10 cellular contexts compared by ENCODE assay signal in genomic region chr1:200039849-200040479, GRCh38. TPM values are rescaled to one million over a fixed set of nuclear protein-coding genes. Genes with fewer than 3 reads are reported as not detected.
A peak's percentile ranks its signal among the peaks of the same experiment; 100 is the strongest.
DNase-seq lines count a peak whose midpoint lies in the region; ATAC-seq and TF ChIP-seq lines count a peak whose summit lies in the region.
"Had no signal": no experiment of that assay in that cellular context is flagged by ENCODE, and none has a peak within 500 bp of the region (broad histone marks: within the 10 kb centered on the region; RNA-seq: fewer than 3 reads in every experiment).

No MANE protein-coding gene starts in this region.

- H3K27ac ChIP-seq in right lobe of liver = peak overlapping the region; percentile 83 to 98 (median 97)
- peak overlapping the region in 2 of 4 donors; percentile 56 to 68 for H3K27ac ChIP-seq in tibial nerve

- no peaks in the 10 kb centered on the region for H3K9me3 Mint-ChIP-seq in activated CD8-positive, alpha-beta memory T cell treated with anti-CD3 and anti-CD28 coated beads, Interleukin-2, amount 10 ng/mL, durations not matched to agents 7 days and 5 days (ENCODE audit: low read depth)
- H3K9me3 Mint-ChIP-seq in activated naive CD8-positive, alpha-beta T cell treated with anti-CD3 and anti-CD28 coated beads, Interleukin-2, amount 10 ng/mL, durations not matched to agents 7 days and 5 days = no peaks in the 10 kb centered on the region
- no peaks in the 10 kb centered on the region for H3K9me3 Mint-ChIP-seq in activated T-helper 1 cell treated with anti-CD3 and anti-CD28 coated beads, Interleukin-12 subunit alpha, Interleukin-12 subunit beta, Interleukin-2, Interleukin-4 antibody, amounts not matched to agents 30 ng/mL and 10 ng/mL and 1 ng/mL, durations not matched to agents 14 hours and 24 hours and 36 hours

- no peak for ATAC-seq in activated CD8-positive, alpha-beta memory T cell treated with anti-CD3 and anti-CD28 coated beads, Interleukin-2, amount 10 ng/mL, durations not matched to agents 7 days and 5 days
- ATAC-seq in activated naive CD8-positive, alpha-beta T cell treated with anti-CD3 and anti-CD28 coated beads, Interleukin-2, amount 10 ng/mL, durations not matched to agents 7 days and 5 days (ENCODE audit: low read depth) = no peak
- peak in 2 of 4 donors; percentile 1 to 2 for ATAC-seq in right lobe of liver
- ATAC-seq in GM19397 (IDR thresholded peaks at IDR 0.05; ENCODE audit: unreplicated experiment) = no peak

- H3K4me1 Mint-ChIP-seq in activated CD8-positive, alpha-beta memory T cell treated with anti-CD3 and anti-CD28 coated beads, Interleukin-2, amount 10 ng/mL, durations not matched to agents 7 days and 5 days = peaks cover 16% of the 10 kb centered on the region
- H3K4me1 Mint-ChIP-seq in activated naive CD8-positive, alpha-beta T cell treated with anti-CD3 and anti-CD28 coated beads, Interleukin-2, amount 10 ng/mL, durations not matched to agents 7 days and 5 days = peaks cover 15% of the 10 kb centered on the region
- peaks cover 27% of the 10 kb centered on the region for H3K4me1 Mint-ChIP-seq in activated T-helper 1 cell treated with anti-CD3 and anti-CD28 coated beads, Interleukin-12 subunit alpha, Interleukin-12 subunit beta, Interleukin-2, Interleukin-4 antibody, amounts not matched to agents 30 ng/mL and 10 ng/mL and 1 ng/mL, durations not matched to agents 14 hours and 24 hours and 36 hours (ENCODE audit: low read depth)

- H3K4me3 Mint-ChIP-seq in activated CD8-positive, alpha-beta memory T cell treated with anti-CD3 and anti-CD28 coated beads, Interleukin-2, amount 10 ng/mL, durations not matched to agents 7 days and 5 days = peak overlapping the region; percentile 13
- peak overlapping the region; percentile 37 for H3K4me3 Mint-ChIP-seq in activated naive CD8-positive, alpha-beta T cell treated with anti-CD3 and anti-CD28 coated beads, Interleukin-2, amount 10 ng/mL, durations not matched to agents 7 days and 5 days
- H3K4me3 Mint-ChIP-seq in activated T-helper 1 cell treated with anti-CD3 and anti-CD28 coated beads, Interleukin-12 subunit alpha, Interleukin-12 subunit beta, Interleukin-2, Interleukin-4 antibody, amounts not matched to agents 30 ng/mL and 10 ng/mL and 1 ng/mL, durations not matched to agents 14 hours and 24 hours and 36 hours = no peak overlapping the region

- H3K36me3 Mint-ChIP-seq in activated CD8-positive, alpha-beta memory T cell treated with anti-CD3 and anti-CD28 coated beads, Interleukin-2, amount 10 ng/mL, durations not matched to agents 7 days and 5 days = no peaks in the 10 kb centered on the region
- peaks cover 3% of the 10 kb centered on the region for H3K36me3 Mint-ChIP-seq in activated naive CD8-positive, alpha-beta T cell treated with anti-CD3 and anti-CD28 coated beads, Interleukin-2, amount 10 ng/mL, durations not matched to agents 7 days and 5 days
- peaks cover 8% of the 10 kb centered on the region for H3K36me3 Mint-ChIP-seq in activated T-helper 1 cell treated with anti-CD3 and anti-CD28 coated beads, Interleukin-12 subunit alpha, Interleukin-12 subunit beta, Interleukin-2, Interleukin-4 antibody, amounts not matched to agents 30 ng/mL and 10 ng/mL and 1 ng/mL, durations not matched to agents 14 hours and 24 hours and 36 hours (ENCODE audit: low read depth)

- POLR2A ChIA-PET in activated naive CD8-positive, alpha-beta T cell treated with anti-CD3 and anti-CD28 coated beads, Interleukin-2, amount 10 ng/mL, durations not matched to agents 7 days and 5 days (lab: Charles Lee) = no interaction called here

- H3K4me3 ChIP-seq in right lobe of liver = peak overlapping the region; percentile 58 to 64 (median 60)
- peak overlapping the region; percentile 35 to 45 (median 38) for H3K4me3 ChIP-seq in tibial nerve

- H3K4me1 ChIP-seq in right lobe of liver = peaks cover 0 to 18% (median 8%) of the 10 kb centered on the region in 4 donors
- peaks cover 0 to 70% (median 28%) of the 10 kb centered on the region in 4 donors for H3K4me1 ChIP-seq in tibial nerve

- DNase-seq in activated CD8-positive, alpha-beta memory T cell treated with anti-CD3 and anti-CD28 coated beads, Interleukin-2, amount 10 ng/mL, durations not matched to agents 7 days and 5 days = no peak
- DNase-seq in activated CD8-positive, alpha-beta memory T cell treated with anti-CD3 and anti-CD28 coated beads, Interleukin-2, amount 50 U/mL, for 4 hours = no peak
- DNase-seq in activated naive CD8-positive, alpha-beta T cell treated with anti-CD3 and anti-CD28 coated beads, Interleukin-2, amount 10 ng/mL, durations not matched to agents 7 days and 5 days = no peak
- no peak for DNase-seq in right lobe of liver
- no peak for DNase-seq in tibial nerve (ENCODE audit: low spot score in 2 of 2)
- no peak for DNase-seq in NCI-H2107 (lab: John Stamatoyannopoulos, UW)
- no peak for DNase-seq in activated T-helper 1 cell treated with anti-CD3 and anti-CD28 coated beads, Interleukin-12 subunit alpha, Interleukin-12 subunit beta, Interleukin-2, Interleukin-4 antibody, amounts not matched to agents 30 ng/mL and 10 ng/mL and 1 ng/mL, durations not matched to agents 14 hours and 24 hours and 36 hours (ENCODE audit: low spot score)
- DNase-seq: DMS153, occipital lobe had no signal

- no peaks in the 10 kb centered on the region for H3K36me3 ChIP-seq in right lobe of liver
- H3K36me3 ChIP-seq in tibial nerve = no peaks in the 10 kb centered on the region

- no peak for TF ChIP-seq CTCF in right lobe of liver (IDR thresholded peaks at IDR 0.05)
- no peak for TF ChIP-seq CTCF in tibial nerve (IDR thresholded peaks at IDR 0.05)

- no peaks in the 10 kb centered on the region for H3K27me3 ChIP-seq in right lobe of liver
- peaks cover 4 to 100% of the 10 kb centered on the region in 2 donors for H3K27me3 ChIP-seq in tibial nerve

- H3K27ac Mint-ChIP-seq in activated CD8-positive, alpha-beta memory T cell treated with anti-CD3 and anti-CD28 coated beads, Interleukin-2, amount 10 ng/mL, durations not matched to agents 7 days and 5 days = no peak overlapping the region
- H3K27ac Mint-ChIP-seq in activated naive CD8-positive, alpha-beta T cell treated with anti-CD3 and anti-CD28 coated beads, Interleukin-2, amount 10 ng/mL, durations not matched to agents 7 days and 5 days = no peak overlapping the region
- H3K27ac Mint-ChIP-seq in activated T-helper 1 cell treated with anti-CD3 and anti-CD28 coated beads, Interleukin-12 subunit alpha, Interleukin-12 subunit beta, Interleukin-2, Interleukin-4 antibody, amounts not matched to agents 30 ng/mL and 10 ng/mL and 1 ng/mL, durations not matched to agents 14 hours and 24 hours and 36 hours = no peak overlapping the region

- H3K9me3 ChIP-seq in right lobe of liver (no peaks in the 10 kb centered on the region), tibial nerve (no peaks in the 10 kb centered on the region)

- intact Hi-C loops in right lobe of liver (cut with DNase I) = no loop called here
- intact Hi-C loops in activated T-helper 1 cell treated with anti-CD3 and anti-CD28 coated beads, Interleukin-12 subunit alpha, Interleukin-12 subunit beta, Interleukin-2, Interleukin-4 antibody, amounts not matched to agents 30 ng/mL and 10 ng/mL and 1 ng/mL, durations not matched to agents 14 hours and 24 hours and 36 hours (cut with micrococcal nuclease) = loop anchor here (1.0 to 5.0 kb wide), 3 partner anchors 10 to 472 kb away; no protein-coding TSS in a partner anchor

- TF ChIP-seq EP300 in tibial nerve (IDR thresholded peaks at IDR 0.05) = no peak

- peaks cover 48% of the 10 kb centered on the region for H3K27me3 Mint-ChIP-seq in activated CD8-positive, alpha-beta memory T cell treated with anti-CD3 and anti-CD28 coated beads, Interleukin-2, amount 10 ng/mL, durations not matched to agents 7 days and 5 days
- peaks cover 48% of the 10 kb centered on the region for H3K27me3 Mint-ChIP-seq in activated naive CD8-positive, alpha-beta T cell treated with anti-CD3 and anti-CD28 coated beads, Interleukin-2, amount 10 ng/mL, durations not matched to agents 7 days and 5 days
- H3K27me3 Mint-ChIP-seq in activated T-helper 1 cell treated with anti-CD3 and anti-CD28 coated beads, Interleukin-12 subunit alpha, Interleukin-12 subunit beta, Interleukin-2, Interleukin-4 antibody, amounts not matched to agents 30 ng/mL and 10 ng/mL and 1 ng/mL, durations not matched to agents 14 hours and 24 hours and 36 hours (ENCODE audit: insufficient read depth) = peaks cover 77% of the 10 kb centered on the region

- WGBS in right lobe of liver (ENCODE audit: insufficient coverage, low coverage, low lambda C conversion rate, missing lambda C conversion rate) = 2% methylated on average over 17 of the region's 26 CpGs
- WGBS in tibial nerve, 2 donors = 4 to 7% methylated on average over 14 to 23 of the region's 26 CpGs

- TF ChIP-seq POLR2A in right lobe of liver (IDR thresholded peaks at IDR 0.05) (no peak), tibial nerve (IDR thresholded peaks at IDR 0.05) (no peak)

- CTCF ChIA-PET in activated CD8-positive, alpha-beta memory T cell treated with anti-CD3 and anti-CD28 coated beads, Interleukin-2, amount 10 ng/mL, durations not matched to agents 7 days and 5 days (lab: Charles Lee) = interaction anchor here (1.2 kb wide), 1 partner anchor 11 kb away, joined by 3 read pairs; no protein-coding TSS in a partner anchor

RNA-seq across cellular contexts. Expression of gene NR5A2, which starts 12.5 kb away (rescaled TPM):
- under 1 TPM in 1 of 2 experiments, not detected in 1; 0.59 TPM for total RNA-seq in activated CD8-positive, alpha-beta memory T cell treated with anti-CD3 and anti-CD28 coated beads, Interleukin-2, amount 10 ng/mL, durations not matched to agents 7 days and 5 days
- not detected for total RNA-seq in activated naive CD8-positive, alpha-beta T cell treated with anti-CD3 and anti-CD28 coated beads, Interleukin-2, amount 10 ng/mL, durations not matched to agents 7 days and 5 days
- total RNA-seq in right lobe of liver (10 to 100 TPM; 20.4 to 35.0 (median 28.5) TPM), tibial nerve (1 to 10 TPM; 3.8 to 9.0 (median 4.5) TPM)
- 0.13 TPM in 1 of 2 replicates, not detected in the other for total RNA-seq in activated T-helper 1 cell treated with anti-CD3 and anti-CD28 coated beads, Interleukin-12 subunit alpha, Interleukin-12 subunit beta, Interleukin-2, Interleukin-4 antibody, amounts not matched to agents 30 ng/mL and 10 ng/mL and 1 ng/mL, durations not matched to agents 14 hours and 24 hours and 36 hours
